19 cellular contexts compared by ENCODE assay signal in the genomic region with DNA sequence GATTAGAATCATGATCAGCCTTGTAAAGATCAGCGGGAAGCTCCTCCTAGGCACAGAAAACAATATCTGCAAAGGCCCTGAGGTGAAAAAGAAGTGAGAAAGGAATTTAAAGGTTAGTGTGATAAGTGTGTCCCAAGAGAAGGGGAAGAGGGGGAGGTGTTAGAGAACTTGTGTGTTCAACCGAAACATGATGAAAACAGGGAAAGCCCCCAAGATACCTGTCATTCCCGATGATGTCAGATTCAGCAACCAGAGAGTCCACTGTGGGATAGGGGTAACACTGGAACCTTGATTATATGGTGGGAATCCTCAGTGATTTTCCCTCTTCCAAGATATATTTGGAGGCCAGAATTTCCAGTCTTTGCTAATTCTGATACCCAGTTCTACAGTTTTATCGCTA. TPM values are rescaled to one million over a fixed set of nuclear protein-coding genes. Genes with fewer than 3 reads are reported as not detected.
A peak's percentile ranks its signal among the peaks of the same experiment; 100 is the strongest.
DNase-seq lines count a peak whose midpoint lies in the region; ATAC-seq, FAIRE-seq and TF ChIP-seq lines count a peak whose summit lies in the region.
"Had no signal": no experiment of that assay in that cellular context is flagged by ENCODE, and none has a peak within 500 bp of the region (broad histone marks: within the 10 kb centered on the region; RNA-seq: fewer than 3 reads in every experiment).

No MANE protein-coding gene starts in this region.

- ATAC-seq in IMR-90 (ENCODE audit: low read depth) (no peak), esophagus mucosa (no peak), SK-N-SH treated with all-trans-retinoic acid at 6 μM for 48 hours (no peak)
- ATAC-seq: CD8-positive, alpha-beta T cell had no signal

- H3K9me3 ChIP-seq in BLaER1 (peaks cover 19% of the 10 kb centered on the region), IMR-90 (ENCODE audit: control insufficient read depth, insufficient read depth, low read length) (no peaks in the 10 kb centered on the region; the same call in 1 of the 2 replicates), H1 (ENCODE audit: insufficient read depth in 2 of 2, low read depth in 1 of 2, low read length in 1 of 2) (peaks cover 0 to 3% of the 10 kb centered on the region in 2 experiments; a peak in 2 of 4 replicates)

- H2BK20ac ChIP-seq in IMR-90 (ENCODE audit: low read depth, low read length) (peak overlapping the region; percentile 53; the same call in 1 of the 2 replicates), H1 (ENCODE audit: low read length) (no peak overlapping the region)

- H3K36me3 ChIP-seq in BLaER1 (no peaks in the 10 kb centered on the region), IMR-90 (ENCODE audit: control insufficient read depth, insufficient read depth, low read length) (no peaks in the 10 kb centered on the region), H1 (ENCODE audit: control insufficient read depth in 2 of 4, insufficient read depth in 4 of 4, low read length in 3 of 4) (no peaks in the 10 kb centered on the region)

- no peak overlapping the region; the same call in 1 of the 2 replicates for H3K4ac ChIP-seq in IMR-90 (ENCODE audit: low read depth, low read length)
- H3K4ac ChIP-seq in H1 (replicated peaks; ENCODE audit: insufficient read length, low read depth, low read length) = no peak overlapping the region

- H2BK120ac ChIP-seq in IMR-90 (ENCODE audit: low read depth, low read length) (peak overlapping the region; percentile 57; the same call in 1 of the 2 replicates), H1 (replicated peaks; ENCODE audit: low read depth, low read length) (no peak overlapping the region)

- H4K5ac ChIP-seq in IMR-90 (ENCODE audit: low read depth, low read length) (no peak overlapping the region), H1 (ENCODE audit: insufficient read length, low read depth, low read length) (no peak overlapping the region)

- H3K27ac ChIP-seq in BLaER1 (no peak overlapping the region), IMR-90 (ENCODE audit: insufficient read depth, low read length) (no peak overlapping the region), H1 (ENCODE audit: low read depth, low read length) (no peak overlapping the region)

- H3K14ac ChIP-seq in IMR-90 (replicated peaks; ENCODE audit: low read depth, low read length) (peak overlapping the region; percentile 45; the same call in 1 of the 2 replicates), H1 (ENCODE audit: insufficient read length) (no peak overlapping the region)

- H2BK12ac ChIP-seq in H1 (ENCODE audit: low read depth, low read length) = no peak overlapping the region

- H3K4me1 ChIP-seq in BLaER1 = peaks cover 35% of the 10 kb centered on the region
- peaks cover 10% of the 10 kb centered on the region for H3K4me1 ChIP-seq in IMR-90 (ENCODE audit: control insufficient read depth, insufficient read depth, low read length)
- no peaks in the 10 kb centered on the region for H3K4me1 ChIP-seq in H1 (replicated peaks in 1 of 4; ENCODE audit: control insufficient read depth in 3 of 4, insufficient read depth in 4 of 4, low read length in 3 of 4)

- H3K23ac ChIP-seq in IMR-90 (ENCODE audit: low read depth, low read length) (no peak overlapping the region), H1 (ENCODE audit: insufficient read length) (no peak overlapping the region)

- no peaks in the 10 kb centered on the region for H3K79me2 ChIP-seq in H1 (ENCODE audit: control insufficient read depth in 1 of 2, insufficient read depth in 2 of 2, low read length in 2 of 2)

- H3K18ac ChIP-seq in IMR-90 (ENCODE audit: low read depth, low read length) (peak overlapping the region; percentile 41; the same call in 1 of the 2 replicates), H1 (ENCODE audit: extremely low read depth, low read length) (no peak overlapping the region)

- H2AK9ac ChIP-seq in IMR-90 (replicated peaks; ENCODE audit: low read depth, low read length, poor library complexity) = no peak overlapping the region

- TF ChIP-seq RAD21 in IMR-90 (IDR thresholded peaks at IDR 0.05; ENCODE audit: low read length) (no peak), H1 (IDR thresholded peaks at IDR 0.05 in 1 of 2, conservative IDR thresholded peaks at IDR 0.05 in 1 of 2; ENCODE audit: low read depth in 2 of 2, low read length in 2 of 2) (no peak)

- peak; percentile 15 for DNase-seq in IMR-90
- DNase-seq in H1 (ENCODE audit: low read depth in 1 of 2, low spot score in 2 of 2) = no peak
- peak; percentile 67 for DNase-seq in kidney tubule cell (ENCODE audit: low spot score)
- no peak for DNase-seq in Ammon's horn (ENCODE audit: low spot score)
- no peak for DNase-seq in DMS153 treated with DMSO at 0.1 percent for 48 hours (lab: John Stamatoyannopoulos, UW; ENCODE audit: unreplicated experiment)
- DNase-seq: 8988T; ACHN; CD8-positive, alpha-beta T cell; COR-L47; DMS153; GF-D8; H7 had no signal

- peak overlapping the region; percentile 68 for H3K4me2 ChIP-seq in BLaER1
- H3K4me2 ChIP-seq in IMR-90 (ENCODE audit: low read depth, low read length) = no peak overlapping the region
- H3K4me2 ChIP-seq in H1 (ENCODE audit: insufficient read depth in 1 of 2, low read depth in 2 of 2, low read length in 2 of 2) = no peak overlapping the region

- H2BK15ac ChIP-seq in IMR-90 (ENCODE audit: low read depth, low read length) (0 out of 3 replicates have a peak overlapping the region, but pooled peaks have one; percentile 0), H1 (ENCODE audit: low read length) (no peak overlapping the region)

- no peak for TF ChIP-seq POLR2A in IMR-90 (IDR thresholded peaks at IDR 0.05; ENCODE audit: low read depth, low read length)
- no peak for TF ChIP-seq POLR2A in H1 (IDR thresholded peaks at IDR 0.05; ENCODE audit: control extremely low read depth in 1 of 2, low read depth in 2 of 2, low read length in 2 of 2)

- no peaks in the 10 kb centered on the region for H3K79me1 ChIP-seq in IMR-90 (ENCODE audit: low read depth in 1 of 2, low read length in 2 of 2)
- no peaks in the 10 kb centered on the region for H3K79me1 ChIP-seq in H1 (ENCODE audit: low read depth, low read length)

- intact Hi-C loops in IMR-90 (cut with micrococcal nuclease) = no loop called here

- dilution Hi-C loops in IMR-90 (cut with HindIII; ENCODE audit: low sequenced_read_pairs, unreplicated experiment) = no loop called here

- H3K56ac ChIP-seq in IMR-90 (ENCODE audit: extremely low read depth, insufficient read depth, low read length) (no peak overlapping the region), H1 (replicated peaks; ENCODE audit: insufficient read length, low read depth, low read length) (no peak overlapping the region)

- POLR2A ChIA-PET in IMR-90 (lab: Charles Lee; ENCODE audit: unreplicated experiment) (interaction anchor here (0.6 kb wide), 1 partner anchor 27 kb away, joined by 3 read pairs; no protein-coding TSS in a partner anchor), H1 (lab: Charles Lee; ENCODE audit: partially characterized antibody) (no interaction called here)

- H2AFZ ChIP-seq in IMR-90 (replicated peaks; ENCODE audit: low read length, poor library complexity) (no peak overlapping the region), H1 (ENCODE audit: low read length) (peak overlapping the region; percentile 67; the same call in 1 of the 2 replicates)

- no peak for FAIRE-seq in H1 (lab: Jason Lieb, UNC)
- FAIRE-seq: D721Med had no signal

- no peak overlapping the region for H3K4me3 ChIP-seq in BLaER1
- no peak overlapping the region for H3K4me3 ChIP-seq in IMR-90 (ENCODE audit: insufficient read depth, low read depth, low read length)
- no peak overlapping the region for H3K4me3 ChIP-seq in H1 (ENCODE audit: extremely low read depth in 1 of 4, insufficient read depth in 2 of 4, low read depth in 3 of 4, low read length in 4 of 4)

- 0 out of 2 replicates have a peak, but pooled peaks cover 2% of the 10 kb centered on the region for H3K23me2 ChIP-seq in H1 (ENCODE audit: low read depth, low read length)

- 100% methylated on average over 1 of the region's 4 CpGs; no CpG with 5 or more reads in 1 of the 2 experiments for WGBS in IMR-90 (ENCODE audit: extremely low coverage in 2 of 2, insufficient read length in 1 of 2), 2 experiments
- 89% methylated on average over 4 of the region's 4 CpGs; no CpG with 5 or more reads in 1 of the 2 experiments for WGBS in H1 (ENCODE audit: extremely low coverage in 1 of 2, insufficient coverage in 1 of 2, insufficient read length in 1 of 2, insufficient replicate concordance in 2 of 2, low coverage in 1 of 2, low lambda C conversion rate in 2 of 2, missing lambda C conversion rate in 1 of 2), 2 experiments

- peak overlapping the region; percentile 23; the same call in 1 of the 2 replicates for H2AK5ac ChIP-seq in IMR-90 (ENCODE audit: low read depth, low read length)
- no peak overlapping the region for H2AK5ac ChIP-seq in H1 (ENCODE audit: low read depth, low read length)

- H4K8ac ChIP-seq in IMR-90 (ENCODE audit: low read depth in 2 of 2, low read length in 2 of 2) (peak overlapping the region in 1 of 2 experiments; percentile 17; a peak in 1 of 4 replicates), H1 (ENCODE audit: extremely low read depth, insufficient read depth, low read length) (no peak overlapping the region)

- TF ChIP-seq CTCF in IMR-90 (conservative IDR thresholded peaks at IDR 0.05; ENCODE audit: low read depth, low read length) (no peak), H1 (IDR thresholded peaks at IDR 0.05; ENCODE audit: control extremely low read depth in 1 of 3, insufficient read depth in 1 of 3, low read depth in 1 of 3, low read length in 3 of 3) (no peak)

- H3K27me3 ChIP-seq in BLaER1 (no peaks in the 10 kb centered on the region), IMR-90 (ENCODE audit: control insufficient read depth, insufficient read depth, low read length) (no peaks in the 10 kb centered on the region), H1 (replicated peaks in 1 of 4; ENCODE audit: control insufficient read depth in 3 of 4, extremely low read depth in 1 of 4, insufficient read depth in 3 of 4, low read length in 3 of 4) (no peaks in the 10 kb centered on the region; a peak in 1 of 7 replicates)

- H4K91ac ChIP-seq in IMR-90 (ENCODE audit: insufficient read depth, low read depth, low read length) (no peak overlapping the region), H1 (replicated peaks; ENCODE audit: insufficient read length, low read length) (no peak overlapping the region)

- H2BK5ac ChIP-seq in IMR-90 (ENCODE audit: low read depth, low read length, poor library complexity, severe bottlenecking) = no peak overlapping the region
- no peak overlapping the region for H2BK5ac ChIP-seq in H1 (ENCODE audit: low read depth, low read length)

- CTCF ChIA-PET in IMR-90 (lab: Yijun Ruan, JAX) (interaction anchor here (0.5 kb wide), 1 partner anchor 145 kb away, joined by 4 read pairs; no protein-coding TSS in a partner anchor), H1 (lab: Charles Lee; ENCODE audit: partially characterized antibody) (no interaction called here)

- TF ChIP-seq EP300 in H1 (IDR thresholded peaks at IDR 0.05; ENCODE audit: borderline replicate concordance in 1 of 2, low read depth in 2 of 2, low read length in 2 of 2) = no peak

- H3K9ac ChIP-seq in BLaER1 = no peak overlapping the region
- H3K9ac ChIP-seq in IMR-90 (ENCODE audit: low read depth, low read length) = no peak overlapping the region
- H3K9ac ChIP-seq in H1 (replicated peaks in 1 of 4; ENCODE audit: extremely low read depth in 1 of 4, low read depth in 3 of 4, low read length in 3 of 4) = no peak overlapping the region

- no peaks in the 10 kb centered on the region for H4K20me1 ChIP-seq in BLaER1
- no peaks in the 10 kb centered on the region for H4K20me1 ChIP-seq in IMR-90 (ENCODE audit: insufficient read depth, low read length)
- H4K20me1 ChIP-seq in H1 (replicated peaks in 1 of 2; ENCODE audit: control insufficient read depth in 1 of 2, insufficient read depth in 2 of 2, low read length in 2 of 2) = no peaks in the 10 kb centered on the region

- H3K9me1 ChIP-seq in IMR-90 (ENCODE audit: insufficient read depth, low read length) = peaks cover 6% of the 10 kb centered on the region; the same call in 1 of the 2 replicates

- no TSS peak for BruUV-seq in IMR-90 (replicated peaks; lab: Mats Ljungman, UMichigan)

- in situ Hi-C loops in IMR-90 (cut with MboI; ENCODE audit: low sequenced_read_pairs) = no loop called here

RNA-seq across cellular contexts. Expression of gene BNC2, which starts 15.4 kb away (rescaled TPM):
- total RNA-seq in IMR-90 (2012; rRNA removed) (37.8 and 45.2 TPM in 2 replicates), esophagus mucosa (3.7 TPM)
- polyA plus RNA-seq in IMR-90 (2012; rRNA removed) (15.5 and 16.6 TPM in 2 replicates), H1 (2011; rRNA removed) (11.3 and 16.0 TPM in 2 replicates)
- 6.6 and 8.4 TPM in 2 replicates for polyA plus RNA-seq in IMR-90 (2012; cell fraction: cytosol; rRNA removed)
- polyA plus RNA-seq in IMR-90 (2012; cell fraction: nucleus; rRNA removed; ENCODE audit: low replicate concordance) = 23.9 and 49.3 TPM in 2 replicates
- 26.8 and 28.1 TPM in 2 replicates for total RNA-seq in H1 (2021; fragmentation: NEBNext Ultra II Directional; extraction: Animal tissue kit (Norgen Biotek cat#: 25700))
- 15.0 TPM for polyA plus RNA-seq in H1 (2011; cell fraction: cytosol; rRNA removed)
- polyA plus RNA-seq in H1 (2011; cell fraction: nucleus; rRNA removed) = 24.5 TPM
- 13.5 to 21.7 TPM (median 16.4 TPM) in 4 replicates for polyA plus RNA-seq in H1 (2012, experiment 1 of 2)
- polyA plus RNA-seq in H1 (2012, experiment 2 of 2) = 0.97 TPM
- 3.9 TPM for polyA plus RNA-seq in H1 (2013, experiment 1 of 2)
- 3.4 TPM for polyA plus RNA-seq in H1 (2013, experiment 2 of 2)
- 100 and 146 TPM in 2 replicates for polyA minus RNA-seq in H1 (2011; rRNA and poly(A)+ RNA removed)
- polyA minus RNA-seq in H1 (2011; cell fraction: cytosol; rRNA and poly(A)+ RNA removed) = 19.4 TPM
- polyA minus RNA-seq in H1 (2011; cell fraction: nucleus; rRNA and poly(A)+ RNA removed) = 85.0 TPM
- total RNA-seq: B cell, HT-29 had no signal
- polyA plus RNA-seq: IgD-negative memory B cell had no signal

Comparison
In these comparisons a context has a peak if more than half of its experiments do, and no peak if none do; other contexts are left out.
1. DNase-seq: peak in IMR-90 (single experiment) and kidney tubule cell (single experiment); none in H1 (0 of 2), Ammon's horn (single experiment) and DMS153 treated with DMSO at 0.1 percent for 48 hours (single experiment).